ENCODE assay signal across 1 cellular context in the genomic region with DNA sequence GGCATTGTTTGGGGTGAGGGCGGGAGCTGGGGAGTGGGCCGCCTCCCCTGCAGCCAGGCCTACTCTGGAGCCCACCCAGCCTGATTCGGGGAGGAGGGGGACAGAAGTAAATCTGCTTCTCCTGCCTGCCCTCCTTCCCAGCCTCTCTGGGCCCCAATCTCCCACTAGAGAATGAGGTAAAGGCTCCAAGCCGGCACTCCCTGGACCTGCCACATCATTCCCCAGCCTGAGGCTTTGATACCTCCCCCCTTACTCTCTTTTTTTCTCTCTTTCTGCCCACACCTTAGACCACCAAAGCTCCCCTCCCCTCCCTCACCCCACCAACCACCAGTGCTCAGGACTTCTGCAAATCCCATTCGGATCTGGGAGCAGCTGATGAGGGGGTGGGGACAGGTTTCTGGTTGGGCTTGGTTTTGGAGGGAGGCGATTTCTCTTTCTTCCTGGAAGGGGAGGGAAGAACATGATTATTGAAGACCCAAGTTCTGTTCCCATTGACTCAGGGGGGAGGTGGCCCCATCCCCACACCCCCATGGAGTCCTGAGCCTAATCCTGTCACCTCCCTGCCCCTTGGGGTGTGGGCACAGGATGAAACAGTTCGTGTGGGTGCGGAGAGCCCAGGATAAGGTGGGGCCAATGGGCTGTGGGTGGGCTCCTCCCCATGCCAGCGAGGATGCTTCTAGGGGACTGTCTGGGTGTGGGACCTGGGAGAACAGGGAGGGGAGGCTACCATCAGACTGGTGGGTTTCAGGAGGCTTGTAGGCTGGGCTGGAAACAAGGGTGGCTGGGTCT.
TF ChIP-seq lines count a peak whose summit lies in the region.

No MANE protein-coding gene starts in this region.

TF ChIP-seq in K562, 482 proteins besides CTCF, POLR2A, EP300 and RAD21:
- TF ChIP-seq ZBED1 (IDR thresholded peaks at IDR 0.05): peak; percentile 13; the same call in 1 of the 2 replicates
- TF ChIP-seq NR2C2 (CRISPR knock-in tag; IDR thresholded peaks at IDR 0.05): 0 out of 2 replicates have a peak, but pooled peaks have one; percentile 2
- TF ChIP-seq NR2C2 (tag; IDR thresholded peaks at IDR 0.05): no peak
- TF ChIP-seq FOXM1 (IDR thresholded peaks at IDR 0.05; ENCODE audit: low read depth): no peak
- 0 out of 2 replicates have a peak, but pooled peaks have one; percentile 31 for TF ChIP-seq FOXM1 (CRISPR knock-in tag; IDR thresholded peaks at IDR 0.05; ENCODE audit: low read depth)
- 0 out of 2 replicates have a peak, but pooled peaks have one; percentile 2 for TF ChIP-seq MBD2 (IDR thresholded peaks at IDR 0.05; ENCODE audit: borderline replicate concordance, low read depth)
- TF ChIP-seq, protein P1, sequence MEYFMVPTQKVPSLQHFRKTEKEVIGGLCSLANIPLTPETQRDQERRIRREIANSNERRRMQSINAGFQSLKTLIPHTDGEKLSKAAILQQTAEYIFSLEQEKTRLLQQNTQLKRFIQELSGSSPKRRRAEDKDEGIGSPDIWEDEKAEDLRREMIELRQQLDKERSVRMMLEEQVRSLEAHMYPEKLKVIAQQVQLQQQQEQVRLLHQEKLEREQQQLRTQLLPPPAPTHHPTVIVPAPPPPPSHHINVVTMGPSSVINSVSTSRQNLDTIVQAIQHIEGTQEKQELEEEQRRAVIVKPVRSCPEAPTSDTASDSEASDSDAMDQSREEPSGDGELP (CRISPR knock-in tag; IDR thresholded peaks at IDR 0.05; ENCODE audit: borderline replicate concordance): peak; percentile 8; the same call in 1 of the 2 replicates
- TF ChIP-seq CAMTA2 (CRISPR knock-in tag; conservative IDR thresholded peaks at IDR 0.05): no peak
- TF ChIP-seq HNRNPLL (IDR thresholded peaks at IDR 0.05; ENCODE audit: low read depth, low read length, poor library complexity, severe bottlenecking): peak; percentile 12
- peak in 1 of 2 experiments; percentile 70; a peak in 2 of 4 replicates for TF ChIP-seq KDM1A (IDR thresholded peaks at IDR 0.05)
- TF ChIP-seq, protein P2, sequence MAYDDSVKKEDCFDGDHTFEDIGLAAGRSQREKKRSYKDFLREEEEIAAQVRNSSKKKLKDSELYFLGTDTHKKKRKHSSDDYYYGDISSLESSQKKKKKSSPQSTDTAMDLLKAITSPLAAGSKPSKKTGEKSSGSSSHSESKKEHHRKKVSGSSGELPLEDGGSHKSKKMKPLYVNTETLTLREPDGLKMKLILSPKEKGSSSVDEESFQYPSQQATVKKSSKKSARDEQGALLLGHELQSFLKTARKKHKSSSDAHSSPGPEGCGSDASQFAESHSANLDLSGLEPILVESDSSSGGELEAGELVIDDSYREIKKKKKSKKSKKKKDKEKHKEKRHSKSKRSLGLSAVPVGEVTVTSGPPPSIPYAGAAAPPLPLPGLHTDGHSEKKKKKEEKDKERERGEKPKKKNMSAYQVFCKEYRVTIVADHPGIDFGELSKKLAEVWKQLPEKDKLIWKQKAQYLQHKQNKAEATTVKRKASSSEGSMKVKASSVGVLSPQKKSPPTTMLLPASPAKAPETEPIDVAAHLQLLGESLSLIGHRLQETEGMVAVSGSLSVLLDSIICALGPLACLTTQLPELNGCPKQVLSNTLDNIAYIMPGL (CRISPR knock-in tag; IDR thresholded peaks at IDR 0.05): no peak
- TF ChIP-seq SAP30 (IDR thresholded peaks at IDR 0.05; ENCODE audit: borderline replicate concordance, insufficient read depth, low read depth, low read length, poor library complexity, severe bottlenecking): peak; percentile 39
- TF ChIP-seq, protein P3, sequence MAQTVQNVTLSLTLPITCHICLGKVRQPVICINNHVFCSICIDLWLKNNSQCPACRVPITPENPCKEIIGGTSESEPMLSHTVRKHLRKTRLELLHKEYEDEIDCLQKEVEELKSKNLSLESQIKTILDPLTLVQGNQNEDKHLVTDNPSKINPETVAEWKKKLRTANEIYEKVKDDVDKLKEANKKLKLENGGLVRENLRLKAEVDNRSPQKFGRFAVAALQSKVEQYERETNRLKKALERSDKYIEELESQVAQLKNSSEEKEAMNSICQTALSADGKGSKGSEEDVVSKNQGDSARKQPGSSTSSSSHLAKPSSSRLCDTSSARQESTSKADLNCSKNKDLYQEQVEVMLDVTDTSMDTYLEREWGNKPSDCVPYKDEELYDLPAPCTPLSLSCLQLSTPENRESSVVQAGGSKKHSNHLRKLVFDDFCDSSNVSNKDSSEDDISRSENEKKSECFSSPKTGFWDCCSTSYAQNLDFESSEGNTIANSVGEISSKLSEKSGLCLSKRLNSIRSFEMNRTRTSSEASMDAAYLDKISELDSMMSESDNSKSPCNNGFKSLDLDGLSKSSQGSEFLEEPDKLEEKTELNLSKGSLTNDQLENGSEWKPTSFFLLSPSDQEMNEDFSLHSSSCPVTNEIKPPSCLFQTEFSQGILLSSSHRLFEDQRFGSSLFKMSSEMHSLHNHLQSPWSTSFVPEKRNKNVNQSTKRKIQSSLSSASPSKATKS (CRISPR knock-in tag; IDR thresholded peaks at IDR 0.05): no peak
- TF ChIP-seq, protein P4, sequence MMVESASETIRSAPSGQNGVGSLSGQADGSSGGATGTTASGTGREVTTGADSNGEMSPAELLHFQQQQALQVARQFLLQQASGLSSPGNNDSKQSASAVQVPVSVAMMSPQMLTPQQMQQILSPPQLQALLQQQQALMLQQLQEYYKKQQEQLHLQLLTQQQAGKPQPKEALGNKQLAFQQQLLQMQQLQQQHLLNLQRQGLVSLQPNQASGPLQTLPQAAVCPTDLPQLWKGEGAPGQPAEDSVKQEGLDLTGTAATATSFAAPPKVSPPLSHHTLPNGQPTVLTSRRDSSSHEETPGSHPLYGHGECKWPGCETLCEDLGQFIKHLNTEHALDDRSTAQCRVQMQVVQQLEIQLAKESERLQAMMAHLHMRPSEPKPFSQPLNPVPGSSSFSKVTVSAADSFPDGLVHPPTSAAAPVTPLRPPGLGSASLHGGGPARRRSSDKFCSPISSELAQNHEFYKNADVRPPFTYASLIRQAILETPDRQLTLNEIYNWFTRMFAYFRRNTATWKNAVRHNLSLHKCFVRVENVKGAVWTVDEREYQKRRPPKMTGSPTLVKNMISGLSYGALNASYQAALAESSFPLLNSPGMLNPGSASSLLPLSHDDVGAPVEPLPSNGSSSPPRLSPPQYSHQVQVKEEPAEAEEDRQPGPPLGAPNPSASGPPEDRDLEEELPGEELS (CRISPR knock-in tag; IDR thresholded peaks at IDR 0.05; ENCODE audit: borderline replicate concordance): no peak; the same call in 1 of the 2 replicates
- TF ChIP-seq ZSCAN32 (CRISPR knock-in tag; IDR thresholded peaks at IDR 0.05): no peak
- no peak for TF ChIP-seq MTA1 (IDR thresholded peaks at IDR 0.05; ENCODE audit: borderline replicate concordance)
- TF ChIP-seq, protein P5, sequence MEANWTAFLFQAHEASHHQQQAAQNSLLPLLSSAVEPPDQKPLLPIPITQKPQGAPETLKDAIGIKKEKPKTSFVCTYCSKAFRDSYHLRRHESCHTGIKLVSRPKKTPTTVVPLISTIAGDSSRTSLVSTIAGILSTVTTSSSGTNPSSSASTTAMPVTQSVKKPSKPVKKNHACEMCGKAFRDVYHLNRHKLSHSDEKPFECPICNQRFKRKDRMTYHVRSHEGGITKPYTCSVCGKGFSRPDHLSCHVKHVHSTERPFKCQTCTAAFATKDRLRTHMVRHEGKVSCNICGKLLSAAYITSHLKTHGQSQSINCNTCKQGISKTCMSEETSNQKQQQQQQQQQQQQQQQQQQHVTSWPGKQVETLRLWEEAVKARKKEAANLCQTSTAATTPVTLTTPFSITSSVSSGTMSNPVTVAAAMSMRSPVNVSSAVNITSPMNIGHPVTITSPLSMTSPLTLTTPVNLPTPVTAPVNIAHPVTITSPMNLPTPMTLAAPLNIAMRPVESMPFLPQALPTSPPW (CRISPR knock-in tag; IDR thresholded peaks at IDR 0.05): peak; percentile 57
- TF ChIP-seq, protein P6, sequence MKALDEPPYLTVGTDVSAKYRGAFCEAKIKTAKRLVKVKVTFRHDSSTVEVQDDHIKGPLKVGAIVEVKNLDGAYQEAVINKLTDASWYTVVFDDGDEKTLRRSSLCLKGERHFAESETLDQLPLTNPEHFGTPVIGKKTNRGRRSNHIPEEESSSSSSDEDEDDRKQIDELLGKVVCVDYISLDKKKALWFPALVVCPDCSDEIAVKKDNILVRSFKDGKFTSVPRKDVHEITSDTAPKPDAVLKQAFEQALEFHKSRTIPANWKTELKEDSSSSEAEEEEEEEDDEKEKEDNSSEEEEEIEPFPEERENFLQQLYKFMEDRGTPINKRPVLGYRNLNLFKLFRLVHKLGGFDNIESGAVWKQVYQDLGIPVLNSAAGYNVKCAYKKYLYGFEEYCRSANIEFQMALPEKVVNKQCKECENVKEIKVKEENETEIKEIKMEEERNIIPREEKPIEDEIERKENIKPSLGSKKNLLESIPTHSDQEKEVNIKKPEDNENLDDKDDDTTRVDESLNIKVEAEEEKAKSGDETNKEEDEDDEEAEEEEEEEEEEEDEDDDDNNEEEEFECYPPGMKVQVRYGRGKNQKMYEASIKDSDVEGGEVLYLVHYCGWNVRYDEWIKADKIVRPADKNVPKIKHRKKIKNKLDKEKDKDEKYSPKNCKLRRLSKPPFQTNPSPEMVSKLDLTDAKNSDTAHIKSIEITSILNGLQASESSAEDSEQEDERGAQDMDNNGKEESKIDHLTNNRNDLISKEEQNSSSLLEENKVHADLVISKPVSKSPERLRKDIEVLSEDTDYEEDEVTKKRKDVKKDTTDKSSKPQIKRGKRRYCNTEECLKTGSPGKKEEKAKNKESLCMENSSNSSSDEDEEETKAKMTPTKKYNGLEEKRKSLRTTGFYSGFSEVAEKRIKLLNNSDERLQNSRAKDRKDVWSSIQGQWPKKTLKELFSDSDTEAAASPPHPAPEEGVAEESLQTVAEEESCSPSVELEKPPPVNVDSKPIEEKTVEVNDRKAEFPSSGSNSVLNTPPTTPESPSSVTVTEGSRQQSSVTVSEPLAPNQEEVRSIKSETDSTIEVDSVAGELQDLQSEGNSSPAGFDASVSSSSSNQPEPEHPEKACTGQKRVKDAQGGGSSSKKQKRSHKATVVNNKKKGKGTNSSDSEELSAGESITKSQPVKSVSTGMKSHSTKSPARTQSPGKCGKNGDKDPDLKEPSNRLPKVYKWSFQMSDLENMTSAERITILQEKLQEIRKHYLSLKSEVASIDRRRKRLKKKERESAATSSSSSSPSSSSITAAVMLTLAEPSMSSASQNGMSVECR (CRISPR knock-in tag; IDR thresholded peaks at IDR 0.05): peak; percentile 8; the same call in 1 of the 2 replicates
- TF ChIP-seq EP400 (IDR thresholded peaks at IDR 0.05): 0 out of 2 replicates have a peak, but pooled peaks have one; percentile 10
- no peak for TF ChIP-seq TAF7 (tag; IDR thresholded peaks at IDR 0.05)
- no peak for TF ChIP-seq PURB (CRISPR knock-in tag; IDR thresholded peaks at IDR 0.05; ENCODE audit: low read depth)
- TF ChIP-seq GABPA (tag; conservative IDR thresholded peaks at IDR 0.05; ENCODE audit: low read depth): 0 out of 2 replicates have a peak, but pooled peaks have one; percentile 2
- TF ChIP-seq SPI1 (IDR thresholded peaks at IDR 0.05; ENCODE audit: borderline replicate concordance, low read depth, low read length): peak; percentile 44; the same call in 1 of the 2 replicates
- peak; percentile 16; the same call in 1 of the 2 replicates for TF ChIP-seq EGR1 (conservative IDR thresholded peaks at IDR 0.05)
- TF ChIP-seq MTA3 (IDR thresholded peaks at IDR 0.05; ENCODE audit: borderline replicate concordance): no peak
- TF ChIP-seq MED1 (CRISPR knock-in tag; IDR thresholded peaks at IDR 0.05; ENCODE audit: borderline replicate concordance): no peak
- TF ChIP-seq HNRNPL (IDR thresholded peaks at IDR 0.05; ENCODE audit: low read depth, low read length): no peak
- peak; percentile 9; the same call in 1 of the 2 replicates for TF ChIP-seq DPF2 (IDR thresholded peaks at IDR 0.05)
